Comparison of ENCODE assay signal across 9 cellular contexts in the genomic region with DNA sequence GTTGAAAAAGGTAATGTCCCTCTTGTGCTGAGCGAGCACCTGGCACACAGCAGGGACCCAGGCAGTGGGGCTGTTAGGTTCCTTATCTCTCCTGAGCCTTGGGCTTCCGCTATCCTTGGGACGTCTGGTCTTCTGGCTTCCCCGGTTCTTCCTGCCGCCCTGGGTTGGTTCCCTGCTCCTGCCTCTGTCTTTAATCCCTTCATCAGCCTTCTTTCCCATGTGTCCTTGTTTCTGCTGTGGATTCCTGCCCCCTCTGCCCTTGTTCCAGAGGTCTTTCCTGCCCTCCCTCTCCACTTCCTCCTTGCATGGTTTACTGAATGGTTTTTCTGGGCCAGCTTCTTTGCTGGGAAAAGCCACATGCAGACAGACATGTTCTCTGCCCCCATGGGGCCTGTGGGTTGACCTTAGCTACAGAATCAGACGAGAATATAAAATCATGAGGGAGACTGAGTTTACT. TPM values are rescaled to one million over a fixed set of nuclear protein-coding genes. Genes with fewer than 3 reads are reported as not detected.
DNase-seq lines count a peak whose midpoint lies in the region; ATAC-seq and TF ChIP-seq lines count a peak whose summit lies in the region.
"Had no signal": no experiment of that assay in that cellular context is flagged by ENCODE, and none has a peak within 500 bp of the region (broad histone marks: within the 10 kb centered on the region; RNA-seq: fewer than 3 reads in every experiment).

No MANE protein-coding gene starts in this region.

- no peaks in the 10 kb centered on the region for H3K9me3 ChIP-seq in CD4-positive, alpha-beta memory T cell (ENCODE audit: control insufficient read depth in 1 of 2, low read length in 2 of 2)
- no peaks in the 10 kb centered on the region for H3K9me3 ChIP-seq in Karpas-422 (ENCODE audit: low read length)
- H3K9me3 ChIP-seq: SJSA1 had no signal

- CTCF ChIA-PET in CD4-positive, alpha-beta memory T cell (lab: Charles Lee; ENCODE audit: partially characterized antibody): no interaction called here
- CTCF ChIA-PET in HEK293T (lab: Yijun Ruan, JAX): no interaction called here

- POLR2A ChIA-PET in CD4-positive, alpha-beta memory T cell (lab: Charles Lee; ENCODE audit: partially characterized antibody): no interaction called here
- POLR2A ChIA-PET in HEK293T (lab: Yijun Ruan, JAX): no interaction called here

- H2AFZ ChIP-seq in Karpas-422 (ENCODE audit: low read length): no peak overlapping the region

- H3K79me2 ChIP-seq in Karpas-422 (ENCODE audit: low read length): peaks cover 84% of the 10 kb centered on the region

- peak overlapping the region; percentile 93 for H3K9ac ChIP-seq in Karpas-422 (ENCODE audit: low read length)

- TF ChIP-seq CTCF in chondrocyte (IDR thresholded peaks at IDR 0.05): no peak
- no peak for TF ChIP-seq CTCF in nephron (IDR thresholded peaks at IDR 0.05; ENCODE audit: unreplicated experiment in 3 of 3)

- H3K4me3 ChIP-seq in CD4-positive, alpha-beta memory T cell (ENCODE audit: low read length in 2 of 2): no peak overlapping the region
- peak overlapping the region; percentile 82 for H3K4me3 ChIP-seq in Karpas-422 (ENCODE audit: low read length)
- H3K4me3 ChIP-seq: SJSA1 had no signal

- H4K20me1 ChIP-seq in Karpas-422 (ENCODE audit: insufficient read depth, low read depth, low read length): peaks cover 51% of the 10 kb centered on the region

- H3K36me3 Mint-ChIP-seq in CD4-positive, alpha-beta memory T cell: peaks cover 25 to 59% of the 10 kb centered on the region in 2 donors
- H3K36me3 Mint-ChIP-seq in chondrocyte (ENCODE audit: low read depth) (peaks cover 14% of the 10 kb centered on the region), nephron (ENCODE audit: low read depth) (peaks cover 45% of the 10 kb centered on the region)

- peak overlapping the region; percentile 92 for H3K4me2 ChIP-seq in Karpas-422 (ENCODE audit: low read depth, low read length, poor library complexity, severe bottlenecking)

- no peak for ATAC-seq in GM19324 (IDR thresholded peaks at IDR 0.05; ENCODE audit: low FRiP score, unreplicated experiment)

- intact Hi-C loops in CD4-positive, alpha-beta memory T cell (cut with micrococcal nuclease): no loop called here

- H3K27ac Mint-ChIP-seq in CD4-positive, alpha-beta memory T cell: peak overlapping the region; percentile 38 to 94 (median 81)
- peak overlapping the region; percentile 23 for H3K27ac Mint-ChIP-seq in chondrocyte (ENCODE audit: unreplicated experiment)
- H3K27ac Mint-ChIP-seq in nephron: peak overlapping the region; percentile 16 to 94 (median 17)

- no peak for DNase-seq in CD4-positive, alpha-beta memory T cell
- DNase-seq in Karpas-422 (no peak), chondrocyte (ENCODE audit: low spot score) (no peak), HEK293T (ENCODE audit: extremely low spot score) (no peak), DMS153 (lab: John Stamatoyannopoulos, UW) (no peak), NCI-H1105 treated with DMSO at 0.1 percent for 48 hours (lab: John Stamatoyannopoulos, UW) (no peak)

- H3K27ac ChIP-seq in CD4-positive, alpha-beta memory T cell (ENCODE audit: low read depth, low read length): no peak overlapping the region
- H3K27ac ChIP-seq in Karpas-422 (ENCODE audit: low read length): peak overlapping the region; percentile 94
- H3K27ac ChIP-seq: SJSA1 had no signal

- no peaks in the 10 kb centered on the region for H3K9me3 Mint-ChIP-seq in CD4-positive, alpha-beta memory T cell
- H3K9me3 Mint-ChIP-seq in chondrocyte (ENCODE audit: low read depth) (no peaks in the 10 kb centered on the region), nephron (no peaks in the 10 kb centered on the region)

- no peaks in the 10 kb centered on the region for H3K27me3 Mint-ChIP-seq in CD4-positive, alpha-beta memory T cell
- no peaks in the 10 kb centered on the region for H3K27me3 Mint-ChIP-seq in chondrocyte (ENCODE audit: low read depth)
- no peaks in the 10 kb centered on the region for H3K27me3 Mint-ChIP-seq in nephron (ENCODE audit: low read depth)

- H3K27me3 ChIP-seq in CD4-positive, alpha-beta memory T cell (ENCODE audit: insufficient read depth, low read length): no peaks in the 10 kb centered on the region
- H3K27me3 ChIP-seq in Karpas-422 (ENCODE audit: low read length): no peaks in the 10 kb centered on the region
- H3K27me3 ChIP-seq: SJSA1 had no signal

- peak overlapping the region in 7 of 8 donors; percentile 6 to 99 (median 49) for H3K4me3 Mint-ChIP-seq in CD4-positive, alpha-beta memory T cell
- H3K4me3 Mint-ChIP-seq in chondrocyte (ENCODE audit: unreplicated experiment) (no peak overlapping the region), nephron (peak overlapping the region; percentile 95 to 98 (median 97))

- H3K9me2 ChIP-seq in Karpas-422 (replicated peaks; ENCODE audit: insufficient read depth, low read length): no peaks in the 10 kb centered on the region

- peaks cover 46% of the 10 kb centered on the region for H3K36me3 ChIP-seq in CD4-positive, alpha-beta memory T cell (ENCODE audit: insufficient read depth, low read length)
- H3K36me3 ChIP-seq in Karpas-422 (ENCODE audit: insufficient read depth, low read length): peaks cover 21% of the 10 kb centered on the region; the same call in 1 of the 2 replicates

- peaks cover 55% of the 10 kb centered on the region for H3K4me1 ChIP-seq in CD4-positive, alpha-beta memory T cell (ENCODE audit: insufficient read depth, low read length)
- peaks cover 51% of the 10 kb centered on the region for H3K4me1 ChIP-seq in Karpas-422 (ENCODE audit: low read length)

- peaks cover 29 to 69% (median 45%) of the 10 kb centered on the region in 4 donors for H3K4me1 Mint-ChIP-seq in CD4-positive, alpha-beta memory T cell
- peaks cover 37% of the 10 kb centered on the region for H3K4me1 Mint-ChIP-seq in chondrocyte (ENCODE audit: low read depth)
- peaks cover 39% of the 10 kb centered on the region for H3K4me1 Mint-ChIP-seq in nephron

TF ChIP-seq in HEK293T, 16 proteins besides CTCF, POLR2A, EP300 and RAD21:
- TF ChIP-seq NFRKB (IDR thresholded peaks at IDR 0.05) (no peak), CTBP1 (IDR thresholded peaks at IDR 0.05; ENCODE audit: borderline replicate concordance) (no peak), LEF1 (IDR thresholded peaks at IDR 0.05; ENCODE audit: borderline replicate concordance) (no peak), FOXM1 (IDR thresholded peaks at IDR 0.05; ENCODE audit: borderline replicate concordance) (no peak), FOXA1 (IDR thresholded peaks at IDR 0.05) (no peak), ELF4 (IDR thresholded peaks at IDR 0.05) (no peak), HDGF (IDR thresholded peaks at IDR 0.05; ENCODE audit: borderline replicate concordance) (no peak), BHLHE40 (IDR thresholded peaks at IDR 0.05; ENCODE audit: borderline replicate concordance) (no peak), FOXK2 (IDR thresholded peaks at IDR 0.05) (no peak), TARDBP (IDR thresholded peaks at IDR 0.05) (no peak), SP1 (IDR thresholded peaks at IDR 0.05) (no peak), ZNF384 (IDR thresholded peaks at IDR 0.05) (no peak), ARNT (IDR thresholded peaks at IDR 0.05) (no peak), L3MBTL2 (conservative IDR thresholded peaks at IDR 0.05) (no peak)
- TF ChIP-seq, protein P1, sequence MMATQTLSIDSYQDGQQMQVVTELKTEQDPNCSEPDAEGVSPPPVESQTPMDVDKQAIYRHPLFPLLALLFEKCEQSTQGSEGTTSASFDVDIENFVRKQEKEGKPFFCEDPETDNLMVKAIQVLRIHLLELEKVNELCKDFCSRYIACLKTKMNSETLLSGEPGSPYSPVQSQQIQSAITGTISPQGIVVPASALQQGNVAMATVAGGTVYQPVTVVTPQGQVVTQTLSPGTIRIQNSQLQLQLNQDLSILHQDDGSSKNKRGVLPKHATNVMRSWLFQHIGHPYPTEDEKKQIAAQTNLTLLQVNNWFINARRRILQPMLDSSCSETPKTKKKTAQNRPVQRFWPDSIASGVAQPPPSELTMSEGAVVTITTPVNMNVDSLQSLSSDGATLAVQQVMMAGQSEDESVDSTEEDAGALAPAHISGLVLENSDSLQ (IDR thresholded peaks at IDR 0.05): no peak
TF ChIP-seq in HEK293T: peak in this region for 0.

RNA-seq across cellular contexts. Expression of a gene that starts 2.6 kb away (rescaled TPM):
- 10 to 100 TPM; 53.9 to 56.9 TPM for total RNA-seq in CD4-positive, alpha-beta memory T cell
- 10 to 100 TPM in 1 of 2 donors, 1 to 10 TPM in 1; 3.9 to 15.6 TPM for polyA plus RNA-seq in CD4-positive, alpha-beta memory T cell
- 21.2 and 52.5 TPM in 2 replicates for total RNA-seq in Karpas-422 (2014; rRNA removed; shearing (Covaris generic); ENCODE audit: low replicate concordance)
- total RNA-seq in chondrocyte: 105 to 127 TPM (median 124 TPM) in 3 replicates

RNA-seq across cellular contexts. Expression of a gene that starts 22.8 kb away (rescaled TPM):
- 100 to 1,000 TPM; 256 to 259 TPM for total RNA-seq in CD4-positive, alpha-beta memory T cell
- polyA plus RNA-seq in CD4-positive, alpha-beta memory T cell: 10 to 100 TPM in 1 of 2 donors, 1 to 10 TPM in 1; 1.3 to 14.3 TPM
- 107 and 272 TPM in 2 replicates for total RNA-seq in Karpas-422 (2014; rRNA removed; shearing (Covaris generic); ENCODE audit: low replicate concordance)
- total RNA-seq in chondrocyte: 119 to 137 TPM (median 129 TPM) in 3 replicates

RNA-seq across cellular contexts. Expression of a gene that starts 29.6 kb away (rescaled TPM):
- 1 to 10 TPM; 1.2 to 1.5 TPM for total RNA-seq in CD4-positive, alpha-beta memory T cell
- polyA plus RNA-seq in CD4-positive, alpha-beta memory T cell: under 1 TPM; 0.47 to 0.69 TPM
- total RNA-seq in Karpas-422 (2014; rRNA removed; shearing (Covaris generic); ENCODE audit: low replicate concordance): 26.2 and 54.8 TPM in 2 replicates
- 20.9 to 26.5 TPM (median 23.5 TPM) in 3 replicates for total RNA-seq in chondrocyte

RNA-seq across cellular contexts. Expression of a gene that starts 34.2 kb away (rescaled TPM):
- 10 to 100 TPM; 21.2 to 23.4 TPM for total RNA-seq in CD4-positive, alpha-beta memory T cell
- polyA plus RNA-seq in CD4-positive, alpha-beta memory T cell: 10 to 100 TPM; 22.5 to 28.5 TPM
- total RNA-seq in Karpas-422 (2014; rRNA removed; shearing (Covaris generic); ENCODE audit: low replicate concordance): 119 and 128 TPM in 2 replicates
- 20.8 to 24.7 TPM (median 24.2 TPM) in 3 replicates for total RNA-seq in chondrocyte

RNA-seq across cellular contexts. Expression of a gene that starts 36.8 kb away (rescaled TPM):
- 100 to 1,000 TPM in 1 of 2 experiments, 10 to 100 TPM in 1; 92.7 to 105 TPM for total RNA-seq in CD4-positive, alpha-beta memory T cell
- polyA plus RNA-seq in CD4-positive, alpha-beta memory T cell: 10 to 100 TPM in 1 of 2 donors, 1 to 10 TPM in 1; 7.2 to 17.8 TPM
- total RNA-seq in Karpas-422 (2014; rRNA removed; shearing (Covaris generic); ENCODE audit: low replicate concordance): 44.3 and 47.5 TPM in 2 replicates
- 42.3 to 59.8 TPM (median 45.0 TPM) in 3 replicates for total RNA-seq in chondrocyte

Comparison
In these comparisons a context has a peak if more than half of its experiments do, and no peak if none do; other contexts are left out.
1. H3K27ac Mint-ChIP-seq: peak in every context shown above with its lines; median percentile 81 in CD4-positive, alpha-beta memory T cell; 23 in chondrocyte; 17 in nephron.